ENCODE assay signal across 10 cellular contexts in genomic region chr16:21631952-21632575, GRCh38. TPM values are rescaled to one million over a fixed set of nuclear protein-coding genes. Genes with fewer than 3 reads are reported as not detected.
"Had no signal": no experiment of that assay in that cellular context is flagged by ENCODE, and none has a peak within 500 bp of the region (broad histone marks: within the 10 kb centered on the region; RNA-seq: fewer than 3 reads in every experiment).

No MANE protein-coding gene starts in this region.

RNA-seq across cellular contexts. Expression of gene IGSF6, which starts 20.3 kb away (rescaled TPM):
- total RNA-seq: cardiac muscle cell, chondrocyte, dermis blood vessel endothelial cell, endothelial cell of umbilical vein, mammary epithelial cell, pulmonary artery endothelial cell had no signal
- polyA plus RNA-seq: endothelial cell of umbilical vein, mammary epithelial cell had no signal

RNA-seq across cellular contexts. Expression of gene OTOA, which starts 31.7 kb away (rescaled TPM):
- total RNA-seq: activated CD4-positive, alpha-beta memory T cell treated with anti-CD3 and anti-CD28 coated beads for 36 hours; dermis blood vessel endothelial cell; pulmonary artery endothelial cell; right cardiac atrium; vagina had no signal
- polyA plus RNA-seq: cardiac muscle cell, endothelial cell of umbilical vein, pancreas had no signal
